In the genomic region with DNA sequence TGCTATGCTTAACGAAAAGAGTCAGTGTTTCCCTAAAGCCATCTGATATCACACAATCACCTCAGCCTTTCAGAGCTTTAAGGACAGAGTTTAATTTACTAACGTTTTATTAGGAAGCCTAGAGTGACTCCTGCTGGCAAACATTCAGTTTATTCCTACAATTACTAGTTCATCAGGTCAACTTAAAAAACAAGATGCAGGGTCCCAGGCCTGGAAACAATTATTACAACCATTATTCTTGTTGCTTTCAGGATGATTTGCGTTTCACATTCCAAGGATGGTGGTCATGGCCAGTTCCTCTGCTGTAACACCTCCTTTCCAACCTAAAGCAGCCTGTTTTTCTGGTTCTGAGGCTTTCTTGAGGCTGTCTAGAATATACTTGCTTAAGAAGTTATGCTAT, we compare ENCODE assay signal across 1 cellular context.
TF ChIP-seq lines count a peak whose summit lies in the region.

No MANE protein-coding gene starts in this region.

TF ChIP-seq in WTC11, 78 proteins besides CTCF, POLR2A, EP300 and RAD21 (continued from another document):
- TF ChIP-seq, protein P1, sequence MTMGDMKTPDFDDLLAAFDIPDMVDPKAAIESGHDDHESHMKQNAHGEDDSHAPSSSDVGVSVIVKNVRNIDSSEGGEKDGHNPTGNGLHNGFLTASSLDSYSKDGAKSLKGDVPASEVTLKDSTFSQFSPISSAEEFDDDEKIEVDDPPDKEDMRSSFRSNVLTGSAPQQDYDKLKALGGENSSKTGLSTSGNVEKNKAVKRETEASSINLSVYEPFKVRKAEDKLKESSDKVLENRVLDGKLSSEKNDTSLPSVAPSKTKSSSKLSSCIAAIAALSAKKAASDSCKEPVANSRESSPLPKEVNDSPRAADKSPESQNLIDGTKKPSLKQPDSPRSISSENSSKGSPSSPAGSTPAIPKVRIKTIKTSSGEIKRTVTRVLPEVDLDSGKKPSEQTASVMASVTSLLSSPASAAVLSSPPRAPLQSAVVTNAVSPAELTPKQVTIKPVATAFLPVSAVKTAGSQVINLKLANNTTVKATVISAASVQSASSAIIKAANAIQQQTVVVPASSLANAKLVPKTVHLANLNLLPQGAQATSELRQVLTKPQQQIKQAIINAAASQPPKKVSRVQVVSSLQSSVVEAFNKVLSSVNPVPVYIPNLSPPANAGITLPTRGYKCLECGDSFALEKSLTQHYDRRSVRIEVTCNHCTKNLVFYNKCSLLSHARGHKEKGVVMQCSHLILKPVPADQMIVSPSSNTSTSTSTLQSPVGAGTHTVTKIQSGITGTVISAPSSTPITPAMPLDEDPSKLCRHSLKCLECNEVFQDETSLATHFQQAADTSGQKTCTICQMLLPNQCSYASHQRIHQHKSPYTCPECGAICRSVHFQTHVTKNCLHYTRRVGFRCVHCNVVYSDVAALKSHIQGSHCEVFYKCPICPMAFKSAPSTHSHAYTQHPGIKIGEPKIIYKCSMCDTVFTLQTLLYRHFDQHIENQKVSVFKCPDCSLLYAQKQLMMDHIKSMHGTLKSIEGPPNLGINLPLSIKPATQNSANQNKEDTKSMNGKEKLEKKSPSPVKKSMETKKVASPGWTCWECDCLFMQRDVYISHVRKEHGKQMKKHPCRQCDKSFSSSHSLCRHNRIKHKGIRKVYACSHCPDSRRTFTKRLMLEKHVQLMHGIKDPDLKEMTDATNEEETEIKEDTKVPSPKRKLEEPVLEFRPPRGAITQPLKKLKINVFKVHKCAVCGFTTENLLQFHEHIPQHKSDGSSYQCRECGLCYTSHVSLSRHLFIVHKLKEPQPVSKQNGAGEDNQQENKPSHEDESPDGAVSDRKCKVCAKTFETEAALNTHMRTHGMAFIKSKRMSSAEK (CRISPR knock-in tag; IDR thresholded peaks at IDR 0.05; ENCODE audit: borderline replicate concordance), result no peak
- TF ChIP-seq ZNF281 (CRISPR knock-in tag; IDR thresholded peaks at IDR 0.05) (no peak), HMGXB4 (CRISPR knock-in tag; IDR thresholded peaks at IDR 0.05) (no peak), ERG (CRISPR knock-in tag; IDR thresholded peaks at IDR 0.05) (no peak), ZNF416 (CRISPR knock-in tag; IDR thresholded peaks at IDR 0.05) (no peak), E2F4 (CRISPR knock-in tag; IDR thresholded peaks at IDR 0.05; ENCODE audit: borderline replicate concordance, low read depth) (no peak), FOXP1 (CRISPR knock-in tag; IDR thresholded peaks at IDR 0.05; ENCODE audit: borderline replicate concordance) (no peak), RELA (CRISPR knock-in tag; IDR thresholded peaks at IDR 0.05; ENCODE audit: borderline replicate concordance) (no peak), TEAD1 (CRISPR knock-in tag; IDR thresholded peaks at IDR 0.05) (no peak), NFATC4 (CRISPR knock-in tag; IDR thresholded peaks at IDR 0.05) (no peak), JAZF1 (CRISPR knock-in tag; IDR thresholded peaks at IDR 0.05) (no peak)
- TF ChIP-seq, protein P2, sequence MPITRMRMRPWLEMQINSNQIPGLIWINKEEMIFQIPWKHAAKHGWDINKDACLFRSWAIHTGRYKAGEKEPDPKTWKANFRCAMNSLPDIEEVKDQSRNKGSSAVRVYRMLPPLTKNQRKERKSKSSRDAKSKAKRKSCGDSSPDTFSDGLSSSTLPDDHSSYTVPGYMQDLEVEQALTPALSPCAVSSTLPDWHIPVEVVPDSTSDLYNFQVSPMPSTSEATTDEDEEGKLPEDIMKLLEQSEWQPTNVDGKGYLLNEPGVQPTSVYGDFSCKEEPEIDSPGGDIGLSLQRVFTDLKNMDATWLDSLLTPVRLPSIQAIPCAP (CRISPR knock-in tag; IDR thresholded peaks at IDR 0.05), result no peak
TF ChIP-seq in WTC11: peak in this region for 0.
